ENCODE assay signal across 10 cellular contexts in the genomic region with DNA sequence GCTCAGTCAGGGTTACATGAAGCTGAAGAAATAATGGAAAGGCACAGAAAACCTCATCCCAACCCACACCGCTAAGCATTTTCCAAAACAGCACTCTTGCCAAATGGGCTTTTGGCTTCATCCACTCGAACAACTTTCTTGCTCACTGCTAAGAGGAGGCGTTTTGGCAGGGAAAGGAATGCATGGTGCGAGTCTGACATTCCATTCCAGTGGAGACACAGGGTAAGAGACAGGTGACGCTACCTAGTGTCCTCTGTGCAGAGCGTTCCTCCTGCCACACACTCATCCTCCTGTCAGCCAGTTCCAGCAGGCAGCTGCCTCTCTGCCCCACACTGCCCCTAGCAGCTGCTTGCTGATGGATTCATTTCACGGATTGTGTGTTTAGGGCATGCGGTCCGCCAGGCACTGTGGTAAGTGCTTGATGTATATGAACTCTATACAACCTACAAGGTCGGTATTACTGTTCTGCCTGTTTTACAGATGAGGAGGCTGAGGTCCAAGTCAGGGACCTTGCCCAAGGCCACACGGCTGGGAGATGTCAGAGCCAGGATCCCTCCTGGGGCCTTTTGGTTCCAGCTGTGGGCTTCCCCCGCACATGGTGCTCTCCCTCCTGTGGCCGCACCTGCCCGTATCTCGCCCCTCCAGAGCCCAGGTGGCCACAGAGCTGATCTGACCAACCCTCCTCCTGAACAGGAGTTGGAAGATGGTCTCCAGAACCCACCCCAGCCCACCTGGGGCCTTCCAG. TPM values are rescaled to one million over a fixed set of nuclear protein-coding genes. Genes with fewer than 3 reads are reported as not detected.
A peak's percentile ranks its signal among the peaks of the same experiment; 100 is the strongest.
DNase-seq lines count a peak whose midpoint lies in the region; ATAC-seq, FAIRE-seq and TF ChIP-seq lines count a peak whose summit lies in the region.
"Had no signal": no experiment of that assay in that cellular context is flagged by ENCODE, and none has a peak within 500 bp of the region (broad histone marks: within the 10 kb centered on the region; RNA-seq: fewer than 3 reads in every experiment).

No MANE protein-coding gene starts in this region.

- peak overlapping the region in 1 of 3 experiments; percentile 8 for H3K4me3 Mint-ChIP-seq in nephron
- H3K4me3 Mint-ChIP-seq: neural crest cell had no signal

- no peaks in the 10 kb centered on the region for H3K36me3 Mint-ChIP-seq in nephron (ENCODE audit: low read depth)

- H3K36me3 ChIP-seq in small intestine (ENCODE audit: control insufficient read depth in 2 of 2, insufficient read depth in 2 of 2, low read length in 2 of 2), result no peaks in the 10 kb centered on the region

- no peak for TF ChIP-seq CTCF in nephron (IDR thresholded peaks at IDR 0.05; ENCODE audit: unreplicated experiment in 3 of 3)

- H3K4me1 Mint-ChIP-seq in nephron, result peaks cover 24% of the 10 kb centered on the region

- no peaks in the 10 kb centered on the region for H3K9me3 ChIP-seq in small intestine (ENCODE audit: control insufficient read depth, low read depth)

- no peak for ATAC-seq in GM21723 (IDR thresholded peaks at IDR 0.05; ENCODE audit: unreplicated experiment)

- 61 to 65% (median 64%) methylated on average over 15 of the region's 15 CpGs for WGBS in small intestine, 3 donors

- no peak for FAIRE-seq in small intestine (lab: Jason Lieb, UNC)

- H3K9me3 Mint-ChIP-seq in nephron, result no peaks in the 10 kb centered on the region
- H3K9me3 Mint-ChIP-seq: neural crest cell had no signal

- peaks cover 9% of the 10 kb centered on the region for H3K27me3 Mint-ChIP-seq in nephron (ENCODE audit: low read depth)

- no peak overlapping the region for H3K4me3 ChIP-seq in small intestine (ENCODE audit: low read depth in 1 of 2, low read length in 2 of 2)

- H3K27ac Mint-ChIP-seq in nephron, result peak overlapping the region in 2 of 3 experiments; percentile 16 to 27

- DNase-seq in AG20443 (ENCODE audit: low spot score) (peak; percentile 87), NCI-H146 treated with DMSO at 0.1 percent for 48 hours (lab: John Stamatoyannopoulos, UW; ENCODE audit: unreplicated experiment) (peak; percentile 42), dermis blood vessel endothelial cell (peak; percentile 68), small intestine (no peak), globus pallidus (ENCODE audit: low spot score) (no peak), NCI-H2227 treated with DMSO at 0.1 percent for 48 hours (lab: John Stamatoyannopoulos, UW) (no peak)
- DNase-seq: activated CD4-positive, CD25-positive, alpha-beta regulatory T cell treated with anti-CD3 and anti-CD28 coated beads, Interleukin-2, amount 50 U/mL, for 72 hours had no signal

- H3K27me3 ChIP-seq in small intestine (ENCODE audit: control insufficient read depth in 2 of 2, insufficient read depth in 2 of 2, low read length in 2 of 2), result peaks cover 0 to 4% of the 10 kb centered on the region in 2 donors

- no peaks in the 10 kb centered on the region for H3K4me1 ChIP-seq in small intestine (ENCODE audit: control insufficient read depth in 2 of 2, insufficient read depth in 1 of 2, low read depth in 1 of 2, low read length in 1 of 2)

- H3K27ac ChIP-seq in small intestine (ENCODE audit: low read depth in 1 of 2, low read length in 1 of 2), result no peak overlapping the region

RNA-seq across cellular contexts. Expression of gene BACE2, which starts 25.7 kb away (rescaled TPM):
- 571 and 696 TPM in 2 replicates for total RNA-seq in dermis blood vessel endothelial cell
- polyA plus RNA-seq in small intestine, result 10 to 100 TPM in 1 of 3 donors, 1 to 10 TPM in 2; 3.2 to 56.1 (median 4.0) TPM

Comparison
In these comparisons a context has a peak if more than half of its experiments do, and no peak if none do; other contexts are left out.
1. DNase-seq: peak in AG20443 (single experiment), NCI-H146 treated with DMSO at 0.1 percent for 48 hours (single experiment) and dermis blood vessel endothelial cell (single experiment); none in small intestine (single experiment), globus pallidus (single experiment) and NCI-H2227 treated with DMSO at 0.1 percent for 48 hours (single experiment).